2 cellular contexts compared by ENCODE assay signal in the genomic region with DNA sequence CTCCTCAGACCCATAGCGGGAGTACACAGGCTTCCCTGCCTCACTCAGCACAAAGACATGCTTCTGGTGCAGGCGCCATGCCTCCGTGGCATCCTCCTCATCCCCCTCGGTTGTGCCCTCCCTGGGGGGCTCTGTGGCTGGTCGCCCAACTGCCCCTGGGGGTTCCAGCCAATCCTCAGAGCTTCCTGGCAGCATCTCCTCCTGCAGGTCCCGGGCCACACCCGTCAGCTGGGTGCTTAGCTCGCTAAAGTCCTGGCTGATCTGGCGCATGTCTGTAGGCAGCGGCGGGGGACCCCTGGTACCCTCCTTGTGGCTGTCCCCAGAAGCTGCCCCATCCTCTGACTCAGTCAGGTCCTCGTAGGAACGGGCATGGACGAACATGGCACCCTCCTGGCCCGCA.
TF ChIP-seq lines count a peak whose summit lies in the region.

No MANE protein-coding gene starts in this region.

TF ChIP-seq in IMR-90, 13 proteins besides CTCF, POLR2A, EP300 and RAD21:
- no peak for TF ChIP-seq ELK1 (IDR thresholded peaks at IDR 0.05; ENCODE audit: borderline replicate concordance, low read depth, low read length)

TF ChIP-seq in H1, 55 proteins besides CTCF, POLR2A, EP300 and RAD21:
- no peak for TF ChIP-seq KDM4A (IDR thresholded peaks at IDR 0.05; ENCODE audit: low read depth, low read length, severe bottlenecking)
- no peak for TF ChIP-seq SRF (IDR thresholded peaks at IDR 0.05; ENCODE audit: low read depth, low read length)
- TF ChIP-seq SIN3A (conservative IDR thresholded peaks at IDR 0.05 in 1 of 2, IDR thresholded peaks at IDR 0.05 in 1 of 2; ENCODE audit: low read depth in 1 of 2, low read length in 2 of 2), result no peak
